In genomic region chr19:2634228-2634951, GRCh38 we compare ENCODE assay signal across 12 cellular contexts.
DNase-seq lines count a peak whose midpoint lies in the region; ATAC-seq and TF ChIP-seq lines count a peak whose summit lies in the region.
"Had no signal": no experiment of that assay in that cellular context is flagged by ENCODE, and none has a peak within 500 bp of the region (broad histone marks: within the 10 kb centered on the region; RNA-seq: fewer than 3 reads in every experiment).

No MANE protein-coding gene starts in this region.

- DNase-seq in CD1c-positive myeloid dendritic cell (ENCODE audit: extremely low spot score) (peak; percentile 18), osteoblast (ENCODE audit: insufficient read length, low spot score, missing footprints) (peak; percentile 91), H4 (ENCODE audit: low spot score) (no peak), NCI-H2171 treated with DMSO at 0.1 percent for 48 hours (lab: John Stamatoyannopoulos, UW) (no peak)
- DNase-seq in activated T-cell treated with anti-CD3 and anti-CD28 coated beads, Interleukin-2, amount 50 U/mL, for 48 hours, result no peak
- DNase-seq: activated CD4-positive, alpha-beta memory T cell treated with anti-CD3 and anti-CD28 coated beads for 36 hours; BE2C; NCI-H526 had no signal

- peaks cover 12% of the 10 kb centered on the region for H3K9me3 ChIP-seq in OCI-LY3 (ENCODE audit: insufficient read depth, low read length)
- H3K9me3 ChIP-seq in gastroesophageal sphincter, result peaks cover 0 to 7% (median 0%) of the 10 kb centered on the region in 3 donors
- H3K9me3 ChIP-seq in osteoblast (ENCODE audit: low read depth, low read length), result no peaks in the 10 kb centered on the region
- H3K9me3 ChIP-seq: BE2C had no signal

- H3K9ac ChIP-seq in OCI-LY3 (ENCODE audit: low read length), result no peak overlapping the region
- H3K9ac ChIP-seq: KMS-11 had no signal

- WGBS in gastroesophageal sphincter (ENCODE audit: low coverage in 1 of 2), 2 donors, result 55 to 70% methylated on average over 6 to 11 of the region's 28 CpGs

- no peak for TF ChIP-seq EP300 in gastroesophageal sphincter (IDR thresholded peaks at IDR 0.05)

- TF ChIP-seq CTCF in OCI-LY3 (IDR thresholded peaks at IDR 0.05; ENCODE audit: low read depth, low read length) (no peak), gastroesophageal sphincter (IDR thresholded peaks at IDR 0.05) (no peak), osteoblast (IDR thresholded peaks at IDR 0.05; ENCODE audit: extremely low read depth, low read depth, low read length) (no peak)

- H2AFZ ChIP-seq in OCI-LY3 (ENCODE audit: low read depth, low read length) (no peak overlapping the region; the same call in 1 of the 2 replicates), osteoblast (ENCODE audit: low read length) (peak overlapping the region; percentile 71)

- H3K36me3 ChIP-seq in OCI-LY3 (replicated peaks; ENCODE audit: low read depth, low read length) (peaks cover 9% of the 10 kb centered on the region), gastroesophageal sphincter (no peaks in the 10 kb centered on the region), osteoblast (ENCODE audit: insufficient read depth, low read length) (no peaks in the 10 kb centered on the region)
- H3K36me3 ChIP-seq: BE2C had no signal

- no peaks in the 10 kb centered on the region for H3K79me2 ChIP-seq in OCI-LY3 (ENCODE audit: low read length)
- no peaks in the 10 kb centered on the region for H3K79me2 ChIP-seq in osteoblast (ENCODE audit: insufficient read depth, low read length)

- no peak for ATAC-seq in gastroesophageal sphincter
- ATAC-seq in HG03159 (IDR thresholded peaks at IDR 0.05; ENCODE audit: unreplicated experiment), result no peak

- no peak for TF ChIP-seq POLR2A in gastroesophageal sphincter (IDR thresholded peaks at IDR 0.05)

- H4K20me1 ChIP-seq in OCI-LY3 (ENCODE audit: insufficient read depth, low read length), result no peaks in the 10 kb centered on the region
- no peaks in the 10 kb centered on the region for H4K20me1 ChIP-seq in osteoblast (ENCODE audit: insufficient read depth, low read length)

- H3K4me1 ChIP-seq in OCI-LY3 (ENCODE audit: low read length), result peaks cover 43% of the 10 kb centered on the region
- H3K4me1 ChIP-seq in gastroesophageal sphincter, result peaks cover 0 to 30% (median 12%) of the 10 kb centered on the region in 3 donors
- peaks cover 14% of the 10 kb centered on the region for H3K4me1 ChIP-seq in osteoblast (ENCODE audit: insufficient read depth, low read length)
- H3K4me1 ChIP-seq: BE2C had no signal

- H3K4me2 ChIP-seq in OCI-LY3 (ENCODE audit: low read length), result peak overlapping the region; percentile 43
- peak overlapping the region; percentile 86 for H3K4me2 ChIP-seq in osteoblast (ENCODE audit: insufficient read depth, low read length)
- H3K4me2 ChIP-seq: KMS-11 had no signal

- H3K4me3 ChIP-seq in OCI-LY3 (ENCODE audit: low read length) (peak overlapping the region; percentile 53), gastroesophageal sphincter (no peak overlapping the region), osteoblast (ENCODE audit: insufficient read depth, low read length) (peak overlapping the region; percentile 54)

- H3K27me3 ChIP-seq in OCI-LY3 (ENCODE audit: low read depth, low read length) (peaks cover 40% of the 10 kb centered on the region), gastroesophageal sphincter (no peaks in the 10 kb centered on the region), osteoblast (ENCODE audit: insufficient read depth, low read length) (no peaks in the 10 kb centered on the region)

- H3K27ac ChIP-seq in OCI-LY3 (ENCODE audit: low read length), result no peak overlapping the region
- H3K27ac ChIP-seq in gastroesophageal sphincter, result peak overlapping the region in 3 of 4 donors; percentile 31 to 52 (median 45)
- H3K27ac ChIP-seq in osteoblast (ENCODE audit: low read depth, low read length), result no peak overlapping the region
- H3K27ac ChIP-seq: KMS-11 had no signal

Comparison
In these comparisons a context has a peak if more than half of its experiments do, and no peak if none do; other contexts are left out.
1. DNase-seq: peak in CD1c-positive myeloid dendritic cell (single experiment) and osteoblast (single experiment); none in activated T-cell treated with anti-CD3 and anti-CD28 coated beads, Interleukin-2, amount 50 U/mL, for 48 hours (0 of 2), H4 (single experiment) and NCI-H2171 treated with DMSO at 0.1 percent for 48 hours (single experiment).
2. H3K27ac ChIP-seq: peak in gastroesophageal sphincter (3 of 4); none in OCI-LY3 (single experiment) and osteoblast (single experiment).
3. H3K4me3 ChIP-seq: peak in OCI-LY3 (single experiment) and osteoblast (single experiment); none in gastroesophageal sphincter (0 of 2).